Comparison of ENCODE assay signal across 15 cellular contexts in the genomic region with DNA sequence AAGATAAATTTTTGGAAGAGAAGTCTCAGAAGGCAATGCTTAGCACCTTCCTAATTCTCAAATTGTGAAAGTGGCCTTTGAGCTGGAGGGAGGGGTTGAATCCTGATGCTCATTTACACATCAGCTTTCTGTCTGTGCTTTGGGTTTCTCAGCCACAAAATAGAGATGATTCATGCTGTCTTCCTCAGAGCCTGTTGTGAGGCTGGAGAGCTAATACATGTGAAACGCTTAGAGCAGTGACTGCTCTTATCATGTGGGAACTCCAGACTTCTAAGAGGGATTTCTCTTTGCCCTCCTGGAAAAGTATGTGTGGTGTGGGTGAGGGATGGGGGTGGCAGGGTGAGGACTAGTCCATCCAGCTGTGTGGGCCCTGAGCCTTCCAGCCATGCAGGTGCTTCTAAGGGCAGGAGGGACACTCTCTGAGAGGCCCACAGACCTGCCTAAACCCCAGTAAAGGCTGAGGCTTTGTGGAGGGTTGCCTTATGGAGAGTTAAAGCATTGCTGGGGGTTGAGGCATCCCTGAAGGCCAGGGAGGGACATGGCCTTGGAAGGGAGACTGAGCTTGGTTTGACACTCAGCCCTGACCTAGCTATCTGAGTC. TPM values are rescaled to one million over a fixed set of nuclear protein-coding genes. Genes with fewer than 3 reads are reported as not detected.
DNase-seq lines count a peak whose midpoint lies in the region; ATAC-seq, FAIRE-seq and TF ChIP-seq lines count a peak whose summit lies in the region.
"Had no signal": no experiment of that assay in that cellular context is flagged by ENCODE, and none has a peak within 500 bp of the region (broad histone marks: within the 10 kb centered on the region; RNA-seq: fewer than 3 reads in every experiment).

No MANE protein-coding gene starts in this region.

- H3K4me3 ChIP-seq in bronchial epithelial cell (ENCODE audit: low read depth, low read length): no peak overlapping the region
- H3K4me3 ChIP-seq in osteoblast (ENCODE audit: insufficient read depth, low read length): no peak overlapping the region

- peak; percentile 35 for DNase-seq in DMS53 (lab: John Stamatoyannopoulos, UW)
- DNase-seq in DMS53 treated with DMSO at 0.1 percent for 48 hours (lab: John Stamatoyannopoulos, UW; ENCODE audit: unreplicated experiment): no peak
- DNase-seq in M059J (ENCODE audit: low read depth): peak; percentile 83
- DNase-seq in bronchial epithelial cell (ENCODE audit: low read depth): peak; percentile 11
- peak; percentile 99 for DNase-seq in osteoblast (ENCODE audit: insufficient read length, low spot score, missing footprints)
- DNase-seq in stimulated activated CD4-positive, alpha-beta T cell treated with anti-CD3 and anti-CD28 coated beads, Interleukin-2, amount 100 ng/mL, for 48 hours: no peak
- no peak for DNase-seq in occipital lobe (lab: John Stamatoyannopoulos, UW)
- DNase-seq: 8988T; DMS79 treated with DMSO at 0.1 percent for 48 hours; Karpas-422; NCI-H69; stimulated activated CD4-positive, alpha-beta T cell treated with anti-CD3 and anti-CD28 coated beads, Interleukin-4, amount 100 ng/mL, for 24 hours; T-helper 2 cell had no signal

- H3K4me1 ChIP-seq in osteoblast (ENCODE audit: insufficient read depth, low read length): peaks cover 14% of the 10 kb centered on the region

- TF ChIP-seq CTCF in bronchial epithelial cell (IDR thresholded peaks at IDR 0.05; ENCODE audit: insufficient read depth, low read length, severe bottlenecking) (no peak), osteoblast (IDR thresholded peaks at IDR 0.05; ENCODE audit: extremely low read depth, low read depth, low read length) (no peak)

- no peaks in the 10 kb centered on the region for H4K20me1 ChIP-seq in osteoblast (ENCODE audit: insufficient read depth, low read length)

- H3K36me3 ChIP-seq in bronchial epithelial cell (ENCODE audit: control insufficient read depth, insufficient read depth, low read length): no peaks in the 10 kb centered on the region
- H3K36me3 ChIP-seq in osteoblast (ENCODE audit: insufficient read depth, low read length): no peaks in the 10 kb centered on the region

- FAIRE-seq in bronchial epithelial cell (lab: Jason Lieb, UNC): no peak

- no peak for ATAC-seq in HG03108 (IDR thresholded peaks at IDR 0.05; ENCODE audit: unreplicated experiment)

- H3K27me3 ChIP-seq in bronchial epithelial cell (ENCODE audit: control insufficient read depth, insufficient read depth, low read length) (peaks cover 58% of the 10 kb centered on the region), osteoblast (ENCODE audit: insufficient read depth, low read length) (peaks cover 30% of the 10 kb centered on the region)

- no peaks in the 10 kb centered on the region for H3K9me3 ChIP-seq in osteoblast (ENCODE audit: low read depth, low read length)

- H2AFZ ChIP-seq in osteoblast (ENCODE audit: low read length): no peak overlapping the region

- H3K27ac ChIP-seq in osteoblast (ENCODE audit: low read depth, low read length): no peak overlapping the region
- H3K27ac ChIP-seq: epithelial cell of prostate had no signal

- no peak overlapping the region for H3K4me2 ChIP-seq in osteoblast (ENCODE audit: insufficient read depth, low read length)

- H3K79me2 ChIP-seq in osteoblast (ENCODE audit: insufficient read depth, low read length): no peaks in the 10 kb centered on the region

RNA-seq across cellular contexts. Expression of gene EVX1, which starts 4.8 kb away (rescaled TPM):
- not detected in 2 replicates for total RNA-seq in M059J (2014; rRNA removed; shearing (Covaris generic))
- total RNA-seq in bronchial epithelial cell: not detected in 2 replicates
- not detected in 2 replicates for total RNA-seq in osteoblast
- total RNA-seq in occipital lobe: not detected

RNA-seq across cellular contexts. Expression of gene HOXA13, which starts 37.9 kb away (rescaled TPM):
- 1.4 and 3.4 TPM in 2 replicates for total RNA-seq in M059J (2014; rRNA removed; shearing (Covaris generic))
- under 0.01 TPM in 1 of 2 replicates, not detected in the other for total RNA-seq in bronchial epithelial cell
- 6.2 and 8.0 TPM in 2 replicates for total RNA-seq in osteoblast
- not detected for total RNA-seq in occipital lobe

RNA-seq across cellular contexts. Expression of gene HOXA11, which starts 52.8 kb away (rescaled TPM):
- 0.79 and 1.1 TPM in 2 replicates for total RNA-seq in M059J (2014; rRNA removed; shearing (Covaris generic))
- total RNA-seq in bronchial epithelial cell: not detected in 2 replicates
- total RNA-seq in osteoblast: 14.4 and 15.2 TPM in 2 replicates
- not detected for total RNA-seq in occipital lobe

Comparison
In these comparisons a context has a peak if more than half of its experiments do, and no peak if none do; other contexts are left out.
1. DNase-seq: peak in DMS53 (single experiment), M059J (single experiment), bronchial epithelial cell (single experiment) and osteoblast (single experiment); none in DMS53 treated with DMSO at 0.1 percent for 48 hours (single experiment), stimulated activated CD4-positive, alpha-beta T cell treated with anti-CD3 and anti-CD28 coated beads, Interleukin-2, amount 100 ng/mL, for 48 hours (0 of 2) and occipital lobe (single experiment).